17 cellular contexts compared by ENCODE assay signal in genomic region chr4:169815606-169816005, GRCh38. TPM values are rescaled to one million over a fixed set of nuclear protein-coding genes. Genes with fewer than 3 reads are reported as not detected.
A peak's percentile ranks its signal among the peaks of the same experiment; 100 is the strongest.
DNase-seq lines count a peak whose midpoint lies in the region; ATAC-seq and TF ChIP-seq lines count a peak whose summit lies in the region.
"Had no signal": no experiment of that assay in that cellular context is flagged by ENCODE, and none has a peak within 500 bp of the region (broad histone marks: within the 10 kb centered on the region; RNA-seq: fewer than 3 reads in every experiment).

No MANE protein-coding gene starts in this region.

- in situ Hi-C loops in Caki2 (cut with HindIII; ENCODE audit: low pct_unique_long_range_greater_than_20kb, low sequenced_read_pairs): loop anchor here (25.0 kb wide), 1 partner anchor 222 kb away; the partner anchor contains the start of gene MFAP3L

- no peaks in the 10 kb centered on the region for H4K20me1 ChIP-seq in hepatocyte (ENCODE audit: insufficient read depth, poor library complexity, severe bottlenecking)

- no peaks in the 10 kb centered on the region for H3K79me2 ChIP-seq in hepatocyte

- H3K36me3 ChIP-seq in hepatocyte (replicated peaks; ENCODE audit: insufficient read depth, low read depth): no peaks in the 10 kb centered on the region
- H3K36me3 ChIP-seq: right lobe of liver had no signal

- no peak for TF ChIP-seq CTCF in hepatocyte (IDR thresholded peaks at IDR 0.05; ENCODE audit: poor library complexity)

- 57% methylated on average over 3 of the region's 3 CpGs for WGBS in hepatocyte (ENCODE audit: low lambda C conversion rate, missing lambda C conversion rate)

- peak; percentile 47 for ATAC-seq in HG02588 (IDR thresholded peaks at IDR 0.05; ENCODE audit: unreplicated experiment)
- ATAC-seq in HG03520 (IDR thresholded peaks at IDR 0.05; ENCODE audit: unreplicated experiment): no peak
- ATAC-seq in HG03095 (IDR thresholded peaks at IDR 0.05; ENCODE audit: unreplicated experiment): no peak
- ATAC-seq in GM21367 (IDR thresholded peaks at IDR 0.05; ENCODE audit: unreplicated experiment): no peak

- H3K27ac ChIP-seq in hepatocyte: peak overlapping the region; percentile 59
- H3K27ac ChIP-seq: right lobe of liver had no signal

- no peak overlapping the region for H2AFZ ChIP-seq in hepatocyte

- no peak overlapping the region for H3K4me3 ChIP-seq in hepatocyte
- H3K4me3 ChIP-seq: right lobe of liver had no signal

- DNase-seq in Caki2 (ENCODE audit: low read depth) (peak; percentile 79), RPMI7951 (ENCODE audit: low read depth) (peak; percentile 8), hepatocyte (ENCODE audit: low spot score) (peak; percentile 42)
- no peak for DNase-seq in activated T-cell treated with anti-CD3 and anti-CD28 coated beads, Interleukin-2, amount 50 U/mL, for 1 hour
- DNase-seq: activated B cell treated with CpG ODN at 0.5 μM for 24 hours; activated CD8-positive, alpha-beta memory T cell treated with anti-CD3 and anti-CD28 coated beads, Interleukin-2, amount 50 U/mL, for 4 hours; activated naive CD4-positive, alpha-beta T cell treated with anti-CD3 and anti-CD28 coated beads, Interleukin-2, amount 10 ng/mL, durations not matched to agents 7 days and 5 days; effector CD4-positive, alpha-beta T cell; foreskin melanocyte; HFFc6; NCI-H82; right lobe of liver; stimulated activated CD8-positive, alpha-beta memory T cell treated with anti-CD3 and anti-CD28 coated beads, Interleukin-4, amount 100 ng/mL, for 48 hours had no signal

- H3K9me3 ChIP-seq in hepatocyte (ENCODE audit: low read depth): no peaks in the 10 kb centered on the region
- H3K9me3 ChIP-seq: right lobe of liver had no signal

- no peaks in the 10 kb centered on the region for H3K27me3 ChIP-seq in hepatocyte
- H3K27me3 ChIP-seq: right lobe of liver had no signal

- H3K4me2 ChIP-seq in hepatocyte: no peak overlapping the region

- H3K9me2 ChIP-seq in hepatocyte (replicated peaks; ENCODE audit: insufficient read depth): no peaks in the 10 kb centered on the region

- no peaks in the 10 kb centered on the region for H3K4me1 ChIP-seq in hepatocyte (ENCODE audit: insufficient read depth)
- H3K4me1 ChIP-seq: right lobe of liver had no signal

RNA-seq across cellular contexts. Expression of gene HPF1, which starts 57.9 kb away (rescaled TPM):
- total RNA-seq in Caki2 (2014; rRNA removed; shearing (Covaris generic); ENCODE audit: low replicate concordance): 15.9 and 34.6 TPM in 2 replicates
- 38.1 and 53.2 TPM in 2 replicates for total RNA-seq in RPMI7951 (2014; rRNA removed; shearing (Covaris generic))
- 19.7 and 29.0 TPM in 2 replicates for total RNA-seq in hepatocyte
- 21.8 and 25.7 TPM in 2 replicates for polyA plus RNA-seq in hepatocyte
